ENCODE assay signal across 11 cellular contexts in genomic region chr6:127972815-127973214, GRCh38.
A peak's percentile ranks its signal among the peaks of the same experiment; 100 is the strongest.
DNase-seq lines count a peak whose midpoint lies in the region; TF ChIP-seq lines count a peak whose summit lies in the region.
"Had no signal": no experiment of that assay in that cellular context is flagged by ENCODE, and none has a peak within 500 bp of the region (broad histone marks: within the 10 kb centered on the region; RNA-seq: fewer than 3 reads in every experiment).

No MANE protein-coding gene starts in this region.

- peaks cover 12% of the 10 kb centered on the region for H3K9me3 Mint-ChIP-seq in activated T-cell treated with anti-CD3 and anti-CD28 coated beads, Interleukin-2, amount 50 U/mL, for 24 hours
- peaks cover 8% of the 10 kb centered on the region for H3K9me3 Mint-ChIP-seq in stimulated activated naive CD8-positive, alpha-beta T cell treated with anti-CD3 and anti-CD28 coated beads, Interleukin-15, Interleukin-2, amounts not matched to agents 100 ng/mL and 50 ng/mL, for 24 hours
- H3K9me3 Mint-ChIP-seq in mesothelial cell of epicardium (peaks cover 5% of the 10 kb centered on the region), type B pancreatic cell (no peaks in the 10 kb centered on the region)

- peaks cover 73% of the 10 kb centered on the region for H3K4me1 Mint-ChIP-seq in activated T-cell treated with anti-CD3 and anti-CD28 coated beads, Interleukin-2, amount 50 U/mL, for 24 hours (ENCODE audit: low read depth)
- H3K4me1 Mint-ChIP-seq in stimulated activated naive CD8-positive, alpha-beta T cell treated with anti-CD3 and anti-CD28 coated beads, Interleukin-15, Interleukin-2, amounts not matched to agents 100 ng/mL and 50 ng/mL, for 24 hours (ENCODE audit: low read depth), result peaks cover 90% of the 10 kb centered on the region
- H3K4me1 Mint-ChIP-seq in mesothelial cell of epicardium (no peaks in the 10 kb centered on the region), type B pancreatic cell (ENCODE audit: unreplicated experiment) (no peaks in the 10 kb centered on the region)

- peak overlapping the region; percentile 82 for H3K4me3 Mint-ChIP-seq in activated T-cell treated with anti-CD3 and anti-CD28 coated beads, Interleukin-2, amount 50 U/mL, for 24 hours
- peak overlapping the region; percentile 87 for H3K4me3 Mint-ChIP-seq in stimulated activated naive CD8-positive, alpha-beta T cell treated with anti-CD3 and anti-CD28 coated beads, Interleukin-15, Interleukin-2, amounts not matched to agents 100 ng/mL and 50 ng/mL, for 24 hours
- H3K4me3 Mint-ChIP-seq in mesothelial cell of epicardium (no peak overlapping the region), type B pancreatic cell (no peak overlapping the region)

- DNase-seq in activated effector memory CD4-positive, alpha-beta T cell treated with anti-CD3 and anti-CD28 coated beads, Interleukin-2, amount 50 U/mL, for 16 hours, result peak; percentile 77
- no peak for DNase-seq in activated effector memory CD4-positive, alpha-beta T cell treated with Interleukin-2 at 50 U/mL for 16 hours
- DNase-seq in activated T-cell treated with anti-CD3 and anti-CD28 coated beads, Interleukin-2, amount 50 U/mL, for 24 hours, result no peak
- peak; percentile 19 for DNase-seq in iris pigment epithelial cell (ENCODE audit: low read depth)
- DNase-seq in mesothelial cell of epicardium (ENCODE audit: low spot score in 2 of 2, unreplicated experiment in 2 of 2), result no peak
- no peak for DNase-seq in kidney glomerular epithelial cell (lab: John Stamatoyannopoulos, UW)
- DNase-seq in type B pancreatic cell (ENCODE audit: extremely low spot score, unreplicated experiment), result no peak
- DNase-seq: DMS 273 treated with DMSO at 0.1 percent for 48 hours, GOT3, sigmoid colon had no signal

- peak overlapping the region; percentile 97 for H3K27ac Mint-ChIP-seq in activated T-cell treated with anti-CD3 and anti-CD28 coated beads, Interleukin-2, amount 50 U/mL, for 24 hours
- H3K27ac Mint-ChIP-seq in stimulated activated naive CD8-positive, alpha-beta T cell treated with anti-CD3 and anti-CD28 coated beads, Interleukin-15, Interleukin-2, amounts not matched to agents 100 ng/mL and 50 ng/mL, for 24 hours, result peak overlapping the region; percentile 96
- H3K27ac Mint-ChIP-seq in mesothelial cell of epicardium (no peak overlapping the region), type B pancreatic cell (no peak overlapping the region)

- H3K36me3 Mint-ChIP-seq in activated T-cell treated with anti-CD3 and anti-CD28 coated beads, Interleukin-2, amount 50 U/mL, for 24 hours (ENCODE audit: low read depth), result peaks cover 32% of the 10 kb centered on the region
- peaks cover 32% of the 10 kb centered on the region for H3K36me3 Mint-ChIP-seq in stimulated activated naive CD8-positive, alpha-beta T cell treated with anti-CD3 and anti-CD28 coated beads, Interleukin-15, Interleukin-2, amounts not matched to agents 100 ng/mL and 50 ng/mL, for 24 hours (ENCODE audit: low read depth)
- H3K36me3 Mint-ChIP-seq in mesothelial cell of epicardium, result peaks cover 45% of the 10 kb centered on the region
- H3K36me3 Mint-ChIP-seq in type B pancreatic cell, result peaks cover 44% of the 10 kb centered on the region

- TF ChIP-seq CTCF in mesothelial cell of epicardium (IDR thresholded peaks at IDR 0.05; ENCODE audit: unreplicated experiment), result no peak
- no peak for TF ChIP-seq CTCF in type B pancreatic cell (conservative IDR thresholded peaks at IDR 0.05)

- no peaks in the 10 kb centered on the region for H3K27me3 Mint-ChIP-seq in activated T-cell treated with anti-CD3 and anti-CD28 coated beads, Interleukin-2, amount 50 U/mL, for 24 hours
- H3K27me3 Mint-ChIP-seq in stimulated activated naive CD8-positive, alpha-beta T cell treated with anti-CD3 and anti-CD28 coated beads, Interleukin-15, Interleukin-2, amounts not matched to agents 100 ng/mL and 50 ng/mL, for 24 hours, result no peaks in the 10 kb centered on the region
- no peaks in the 10 kb centered on the region for H3K27me3 Mint-ChIP-seq in mesothelial cell of epicardium (ENCODE audit: low read depth)
- H3K27me3 Mint-ChIP-seq in type B pancreatic cell, result no peaks in the 10 kb centered on the region

Comparison
In these comparisons a context has a peak if more than half of its experiments do, and no peak if none do; other contexts are left out.
1. DNase-seq: peak in activated effector memory CD4-positive, alpha-beta T cell treated with anti-CD3 and anti-CD28 coated beads, Interleukin-2, amount 50 U/mL, for 16 hours (single experiment) and iris pigment epithelial cell (single experiment); none in activated effector memory CD4-positive, alpha-beta T cell treated with Interleukin-2 at 50 U/mL for 16 hours (single experiment), activated T-cell treated with anti-CD3 and anti-CD28 coated beads, Interleukin-2, amount 50 U/mL, for 24 hours (single experiment), mesothelial cell of epicardium (0 of 2), kidney glomerular epithelial cell (single experiment) and type B pancreatic cell (single experiment).
2. H3K27ac Mint-ChIP-seq: peak in activated T-cell treated with anti-CD3 and anti-CD28 coated beads, Interleukin-2, amount 50 U/mL, for 24 hours (single experiment) and stimulated activated naive CD8-positive, alpha-beta T cell treated with anti-CD3 and anti-CD28 coated beads, Interleukin-15, Interleukin-2, amounts not matched to agents 100 ng/mL and 50 ng/mL, for 24 hours (single experiment); none in mesothelial cell of epicardium (single experiment) and type B pancreatic cell (single experiment).
3. H3K4me3 Mint-ChIP-seq: peak in activated T-cell treated with anti-CD3 and anti-CD28 coated beads, Interleukin-2, amount 50 U/mL, for 24 hours (single experiment) and stimulated activated naive CD8-positive, alpha-beta T cell treated with anti-CD3 and anti-CD28 coated beads, Interleukin-15, Interleukin-2, amounts not matched to agents 100 ng/mL and 50 ng/mL, for 24 hours (single experiment); none in mesothelial cell of epicardium (single experiment) and type B pancreatic cell (single experiment).